Comparison of ENCODE assay signal across 34 cellular contexts in genomic region chr4:185819144-185819543, GRCh38. TPM values are rescaled to one million over a fixed set of nuclear protein-coding genes. Genes with fewer than 3 reads are reported as not detected.
"Had no signal": no experiment of that assay in that cellular context is flagged by ENCODE, and none has a peak within 500 bp of the region (broad histone marks: within the 10 kb centered on the region; RNA-seq: fewer than 3 reads in every experiment).

No MANE protein-coding gene starts in this region.

- H3K36me3 Mint-ChIP-seq: activated CD8-positive, alpha-beta memory T cell treated with anti-CD3 and anti-CD28 coated beads, Interleukin-2, amount 10 ng/mL, durations not matched to agents 7 days and 5 days; activated naive CD4-positive, alpha-beta T cell treated with anti-CD3 and anti-CD28 coated beads, Interleukin-2, amount 10 ng/mL, durations not matched to agents 7 days and 5 days; activated naive CD4-positive, alpha-beta T cell treated with anti-CD3 and anti-CD28 coated beads, Interleukin-2, amount 50 U/mL, for 72 hours; activated naive CD8-positive, alpha-beta T cell treated with anti-CD3 and anti-CD28 coated beads, Interleukin-2, amount 10 ng/mL, durations not matched to agents 7 days and 5 days had no signal

- H3K27ac Mint-ChIP-seq: activated CD8-positive, alpha-beta memory T cell treated with anti-CD3 and anti-CD28 coated beads, Interleukin-2, amount 10 ng/mL, durations not matched to agents 7 days and 5 days; activated CD8-positive, alpha-beta T cell treated with anti-CD3 and anti-CD28 coated beads, Interleukin-2, amount 10 ng/mL, durations not matched to agents 7 days and 5 days; activated naive CD4-positive, alpha-beta T cell treated with anti-CD3 and anti-CD28 coated beads, Interleukin-2, amount 10 ng/mL, durations not matched to agents 7 days and 5 days; activated naive CD4-positive, alpha-beta T cell treated with anti-CD3 and anti-CD28 coated beads, Interleukin-2, amount 50 U/mL, for 72 hours; activated naive CD8-positive, alpha-beta T cell treated with anti-CD3 and anti-CD28 coated beads, Interleukin-2, amount 10 ng/mL, durations not matched to agents 7 days and 5 days; activated T-cell treated with anti-CD3 and anti-CD28 coated beads, Interleukin-2, amount 50 U/mL, for 72 hours; effector memory CD8-positive, alpha-beta T cell; T-helper 17 cell; T-helper 2 cell treated with Interferon-gamma antibody and Interleukin-4, amounts not matched to agents 5 μg/mL and 100 μg/mL, for 36 hours had no signal

- H3K27me3 ChIP-seq: ascending aorta, brain microvascular endothelial cell, esophagus muscularis mucosa, foreskin keratinocyte, gastrocnemius medialis had no signal

- H3K27me3 Mint-ChIP-seq: activated CD8-positive, alpha-beta memory T cell treated with anti-CD3 and anti-CD28 coated beads, Interleukin-2, amount 10 ng/mL, durations not matched to agents 7 days and 5 days; activated naive CD4-positive, alpha-beta T cell treated with anti-CD3 and anti-CD28 coated beads, Interleukin-2, amount 10 ng/mL, durations not matched to agents 7 days and 5 days; activated naive CD8-positive, alpha-beta T cell treated with anti-CD3 and anti-CD28 coated beads, Interleukin-2, amount 10 ng/mL, durations not matched to agents 7 days and 5 days; central memory CD8-positive, alpha-beta T cell had no signal

- H3K9me3 ChIP-seq: ascending aorta, esophagus muscularis mucosa, gastrocnemius medialis had no signal

- H3K27ac ChIP-seq: ascending aorta, brain microvascular endothelial cell, esophagus muscularis mucosa, foreskin keratinocyte, gastrocnemius medialis had no signal

- H3K4me3 ChIP-seq: ascending aorta, esophagus muscularis mucosa, gastrocnemius medialis had no signal

- H3K4me1 Mint-ChIP-seq: activated CD8-positive, alpha-beta memory T cell treated with anti-CD3 and anti-CD28 coated beads, Interleukin-2, amount 10 ng/mL, durations not matched to agents 7 days and 5 days; activated naive CD4-positive, alpha-beta T cell treated with anti-CD3 and anti-CD28 coated beads, Interleukin-2, amount 10 ng/mL, durations not matched to agents 7 days and 5 days; activated naive CD8-positive, alpha-beta T cell treated with anti-CD3 and anti-CD28 coated beads, Interleukin-2, amount 10 ng/mL, durations not matched to agents 7 days and 5 days; central memory CD8-positive, alpha-beta T cell; T-helper 17 cell had no signal

- H3K4me3 Mint-ChIP-seq: activated CD8-positive, alpha-beta memory T cell treated with anti-CD3 and anti-CD28 coated beads, Interleukin-2, amount 10 ng/mL, durations not matched to agents 7 days and 5 days; activated CD8-positive, alpha-beta T cell treated with anti-CD3 and anti-CD28 coated beads, Interleukin-2, amount 10 ng/mL, durations not matched to agents 7 days and 5 days; activated naive CD4-positive, alpha-beta T cell treated with anti-CD3 and anti-CD28 coated beads, Interleukin-2, amount 10 ng/mL, durations not matched to agents 7 days and 5 days; activated naive CD8-positive, alpha-beta T cell treated with anti-CD3 and anti-CD28 coated beads, Interleukin-2, amount 10 ng/mL, durations not matched to agents 7 days and 5 days; activated T-cell treated with anti-CD3 and anti-CD28 coated beads, Interleukin-2, amount 50 U/mL, for 72 hours; central memory CD8-positive, alpha-beta T cell; effector memory CD8-positive, alpha-beta T cell; T-helper 17 cell; T-helper 2 cell treated with Interferon-gamma antibody and Interleukin-4, amounts not matched to agents 5 μg/mL and 100 μg/mL, for 36 hours had no signal

- H3K36me3 ChIP-seq: ascending aorta, brain microvascular endothelial cell, esophagus muscularis mucosa, gastrocnemius medialis had no signal

- H3K9me3 Mint-ChIP-seq: activated naive CD4-positive, alpha-beta T cell treated with anti-CD3 and anti-CD28 coated beads, Interleukin-2, amount 10 ng/mL, durations not matched to agents 7 days and 5 days; activated naive CD4-positive, alpha-beta T cell treated with anti-CD3 and anti-CD28 coated beads, Interleukin-2, amount 50 U/mL, for 72 hours; activated naive CD8-positive, alpha-beta T cell treated with anti-CD3 and anti-CD28 coated beads, Interleukin-2, amount 10 ng/mL, durations not matched to agents 7 days and 5 days; activated T-cell treated with anti-CD3 and anti-CD28 coated beads, Interleukin-2, amount 50 U/mL, for 72 hours; central memory CD8-positive, alpha-beta T cell; effector memory CD8-positive, alpha-beta T cell; T-helper 2 cell treated with Interferon-gamma antibody and Interleukin-4, amounts not matched to agents 5 μg/mL and 100 μg/mL, for 36 hours had no signal

- ATAC-seq: activated CD8-positive, alpha-beta memory T cell treated with anti-CD3 and anti-CD28 coated beads, Interleukin-2, amount 10 ng/mL, durations not matched to agents 7 days and 5 days; activated CD8-positive, alpha-beta T cell treated with anti-CD3 and anti-CD28 coated beads, Interleukin-2, amount 10 ng/mL, durations not matched to agents 7 days and 5 days; activated naive CD4-positive, alpha-beta T cell treated with anti-CD3 and anti-CD28 coated beads, Interleukin-2, amount 50 U/mL, for 72 hours; activated T-cell treated with anti-CD3 and anti-CD28 coated beads, Interleukin-2, amount 50 U/mL, for 72 hours; effector memory CD8-positive, alpha-beta T cell; foreskin keratinocyte; gastrocnemius medialis; T-helper 17 cell had no signal

- DNase-seq: activated CD4-positive, alpha-beta T cell treated with anti-CD3 and anti-CD28 coated beads for 4 hours; activated CD4-positive, alpha-beta T cell treated with anti-CD3 and anti-CD28 coated beads, Interleukin-2, amount 50 U/mL, for 1 hour; activated CD4-positive, alpha-beta T cell treated with anti-CD3 and anti-CD28 coated beads, Interleukin-2, amount 50 U/mL, for 48 hours; activated CD4-positive, CD25-positive, alpha-beta regulatory T cell; activated CD4-positive, CD25-positive, alpha-beta regulatory T cell treated with anti-CD3 and anti-CD28 coated beads, Interleukin-2, amount 50 U/mL, for 72 hours; activated CD8-positive, alpha-beta memory T cell treated with anti-CD3 and anti-CD28 coated beads, Interleukin-2, amount 10 ng/mL, durations not matched to agents 7 days and 5 days; activated CD8-positive, alpha-beta memory T cell treated with anti-CD3 and anti-CD28 coated beads, Interleukin-2, amount 50 U/mL, for 4 hours; activated CD8-positive, alpha-beta T cell treated with anti-CD3 and anti-CD28 coated beads, Interleukin-2, amount 10 ng/mL, durations not matched to agents 7 days and 5 days; activated gamma-delta T cell; activated naive CD4-positive, alpha-beta T cell; activated naive CD4-positive, alpha-beta T cell treated with anti-CD3 and anti-CD28 coated beads, Interleukin-2, amount 10 ng/mL, durations not matched to agents 7 days and 5 days; activated naive CD8-positive, alpha-beta T cell treated with anti-CD3 and anti-CD28 coated beads, Interleukin-2, amount 10 ng/mL, durations not matched to agents 7 days and 5 days; activated T-cell treated with anti-CD3 and anti-CD28 coated beads, Interleukin-2, amount 50 U/mL, for 1 hour; activated T-cell treated with anti-CD3 and anti-CD28 coated beads, Interleukin-2, amount 50 U/mL, for 72 hours; brain microvascular endothelial cell; cortex of kidney; dermis blood vessel endothelial cell; effector CD4-positive, alpha-beta T cell; effector memory CD8-positive, alpha-beta T cell; erythroblast; foreskin keratinocyte; gastrocnemius medialis; glutamatergic neuron; T-helper 1 cell; T-helper 17 cell; T1000 had no signal

- FAIRE-seq: bronchial epithelial cell, colon had no signal

- H3K4me1 ChIP-seq: ascending aorta, gastrocnemius medialis had no signal

RNA-seq across cellular contexts. Expression of gene SORBS2, which starts 7.2 kb away (rescaled TPM):
- total RNA-seq: activated CD8-positive, alpha-beta memory T cell treated with anti-CD3 and anti-CD28 coated beads for 36 hours; activated CD8-positive, alpha-beta memory T cell treated with anti-CD3 and anti-CD28 coated beads, Interleukin-2, amount 10 ng/mL, durations not matched to agents 7 days and 5 days; activated CD8-positive, alpha-beta T cell treated with anti-CD3 and anti-CD28 coated beads, Interleukin-2, amount 10 ng/mL, durations not matched to agents 7 days and 5 days; activated naive CD4-positive, alpha-beta T cell treated with anti-CD3 and anti-CD28 coated beads, Interleukin-2, amount 50 U/mL, for 72 hours; activated naive CD8-positive, alpha-beta T cell treated with anti-CD3 and anti-CD28 coated beads, Interleukin-2, amount 10 ng/mL, durations not matched to agents 7 days and 5 days had no signal
